ENCODE assay signal across 17 cellular contexts in genomic region chr4:87010192-87010591, GRCh38.
A peak's percentile ranks its signal among the peaks of the same experiment; 100 is the strongest.
DNase-seq lines count a peak whose midpoint lies in the region; ATAC-seq and TF ChIP-seq lines count a peak whose summit lies in the region.
"Had no signal": no experiment of that assay in that cellular context is flagged by ENCODE, and none has a peak within 500 bp of the region (broad histone marks: within the 10 kb centered on the region; RNA-seq: fewer than 3 reads in every experiment).

No MANE protein-coding gene starts in this region.

- H2AFZ ChIP-seq in DND-41 (ENCODE audit: low read depth, low read length) = no peak overlapping the region
- H2AFZ ChIP-seq in MM.1S (ENCODE audit: low read length) = no peak overlapping the region

- H3K4me3 ChIP-seq in DND-41 (ENCODE audit: low read depth in 1 of 2, low read length in 2 of 2) (no peak overlapping the region), MM.1S (ENCODE audit: low read length) (no peak overlapping the region), epithelial cell of proximal tubule (ENCODE audit: low read depth, low read length) (peak overlapping the region; percentile 86), gastrocnemius medialis (peak overlapping the region in 3 of 4 donors; percentile 73 to 96 (median 90))

- peaks cover 31% of the 10 kb centered on the region; the same call in 1 of the 2 replicates for H4K20me1 ChIP-seq in DND-41 (ENCODE audit: insufficient read depth, low read length)
- peaks cover 43% of the 10 kb centered on the region for H4K20me1 ChIP-seq in MM.1S (ENCODE audit: insufficient read depth, low read length)

- no peak overlapping the region; the same call in 1 of the 2 replicates for H3K9ac ChIP-seq in DND-41 (ENCODE audit: low read depth, low read length)
- no peak overlapping the region for H3K9ac ChIP-seq in MM.1S (ENCODE audit: low read length)

- in situ Hi-C loops in gastrocnemius medialis (cut with MboI; ENCODE audit: low sequenced_read_pairs in 4 of 4) = loop anchor here in 1 of 4 donors (25.0 kb wide), 1 partner anchor 102 kb away; no protein-coding TSS in a partner anchor

- no peaks in the 10 kb centered on the region; the same call in 1 of the 2 replicates for H3K36me3 ChIP-seq in DND-41 (ENCODE audit: insufficient read depth, low read length)
- H3K36me3 ChIP-seq in MM.1S (replicated peaks; ENCODE audit: insufficient read depth, low read length) = no peaks in the 10 kb centered on the region
- no peaks in the 10 kb centered on the region for H3K36me3 ChIP-seq in gastrocnemius medialis
- H3K36me3 ChIP-seq: ovary, stomach had no signal

- H3K9me3 ChIP-seq in DND-41 (ENCODE audit: insufficient read depth, low read length, severe bottlenecking) (no peaks in the 10 kb centered on the region), MM.1S (replicated peaks; ENCODE audit: insufficient read depth, low read length) (no peaks in the 10 kb centered on the region), gastrocnemius medialis (no peaks in the 10 kb centered on the region)
- H3K9me3 ChIP-seq: ovary, stomach had no signal

- H3K9me2 ChIP-seq in MM.1S (replicated peaks; ENCODE audit: insufficient read depth, low read length) = no peaks in the 10 kb centered on the region

- no peak overlapping the region for H3K27ac ChIP-seq in DND-41 (ENCODE audit: low read length)
- H3K27ac ChIP-seq in MM.1S (ENCODE audit: low read length) = no peak overlapping the region
- H3K27ac ChIP-seq in gastrocnemius medialis = peak overlapping the region; percentile 93 to 97 (median 96)

- no peak for TF ChIP-seq POLR2A in gastrocnemius medialis (IDR thresholded peaks at IDR 0.05)

- DNase-seq in DND-41 (no peak), MM.1S (no peak), epithelial cell of proximal tubule (ENCODE audit: low read depth) (no peak), gastrocnemius medialis (no peak), foreskin melanocyte (no peak), left lobe of liver (ENCODE audit: low spot score) (no peak), mucosa of gallbladder (ENCODE audit: low spot score) (no peak)
- DNase-seq: activated CD4-positive, alpha-beta T cell treated with anti-CD3 and anti-CD28 coated beads, Interleukin-2, amount 10 ng/mL, durations not matched to agents 7 days and 5 days; activated T-cell treated with anti-CD3 and anti-CD28 coated beads for 4 hours; central memory CD4-positive, alpha-beta T cell; KG1; NCI-H1417 treated with DMSO at 0.1 percent for 48 hours; NCI-H446 treated with DMSO at 0.1 percent for 48 hours; ovary; SHP77 treated with DMSO at 0.1 percent for 48 hours; stomach had no signal

- H3K79me2 ChIP-seq in DND-41 (ENCODE audit: insufficient read depth, low read length) (peaks cover 92% of the 10 kb centered on the region), MM.1S (ENCODE audit: low read length) (peaks cover 84% of the 10 kb centered on the region)

- TF ChIP-seq CTCF in DND-41 (IDR thresholded peaks at IDR 0.05; ENCODE audit: borderline replicate concordance, extremely low read depth, low read length, poor library complexity, severe bottlenecking) = no peak
- no peak for TF ChIP-seq CTCF in MM.1S (IDR thresholded peaks at IDR 0.05; ENCODE audit: low read length)
- TF ChIP-seq CTCF in epithelial cell of proximal tubule (conservative IDR thresholded peaks at IDR 0.05; ENCODE audit: low read depth, low read length) = no peak
- TF ChIP-seq CTCF in gastrocnemius medialis (IDR thresholded peaks at IDR 0.05 in 4 of 5, conservative IDR thresholded peaks at IDR 0.05 in 1 of 5) = no peak

- H3K27me3 ChIP-seq in DND-41 (ENCODE audit: insufficient read depth, low read length, poor library complexity) (no peaks in the 10 kb centered on the region), MM.1S (replicated peaks; ENCODE audit: insufficient read depth, low read length) (no peaks in the 10 kb centered on the region), gastrocnemius medialis (no peaks in the 10 kb centered on the region)
- H3K27me3 ChIP-seq: ovary, stomach had no signal

- H3K4me2 ChIP-seq in DND-41 (ENCODE audit: insufficient read depth, low read length) (peak overlapping the region; percentile 73), MM.1S (ENCODE audit: low read depth, low read length) (peak overlapping the region; percentile 93)

- ATAC-seq in DND-41 (ENCODE audit: insufficient read depth, low read depth) (no peak), gastrocnemius medialis (no peak), left lobe of liver (no peak), HG03521 (IDR thresholded peaks at IDR 0.05; ENCODE audit: unreplicated experiment) (no peak)

- intact Hi-C loops in gastrocnemius medialis (cut with DNase I; ENCODE audit: low total_unique reads) = no loop called here

- peaks cover 40% of the 10 kb centered on the region for H3F3A ChIP-seq in MM.1S (ENCODE audit: insufficient read depth, low read length)

- H3K4me1 ChIP-seq in DND-41 (ENCODE audit: insufficient read depth, low read length) = peaks cover 82% of the 10 kb centered on the region
- peaks cover 44% of the 10 kb centered on the region for H3K4me1 ChIP-seq in MM.1S (ENCODE audit: low read length)
- H3K4me1 ChIP-seq in gastrocnemius medialis = peaks cover 70 to 82% of the 10 kb centered on the region in 2 donors

Comparison
In these comparisons a context has a peak if more than half of its experiments do, and no peak if none do; other contexts are left out.
1. H3K27ac ChIP-seq: peak in gastrocnemius medialis (4 of 4); none in DND-41 (single experiment) and MM.1S (single experiment).
2. H3K4me3 ChIP-seq: peak in epithelial cell of proximal tubule (single experiment) and gastrocnemius medialis (3 of 4); none in DND-41 (0 of 2) and MM.1S (single experiment).